ENCODE assay signal across 8 cellular contexts in genomic region chr21:44196212-44197155, GRCh38. TPM values are rescaled to one million over a fixed set of nuclear protein-coding genes. Genes with fewer than 3 reads are reported as not detected.
A peak's percentile ranks its signal among the peaks of the same experiment; 100 is the strongest.
DNase-seq lines count a peak whose midpoint lies in the region; ATAC-seq and TF ChIP-seq lines count a peak whose summit lies in the region.
"Not testable (repeated sequence)": the region's sequence is repeated elsewhere in the genome, so short reads cannot be mapped to it uniquely, and the experiment has no call there.
"Had no signal": no experiment of that assay in that cellular context is flagged by ENCODE, and none has a peak within 500 bp of the region (broad histone marks: within the 10 kb centered on the region; RNA-seq: fewer than 3 reads in every experiment).

No MANE protein-coding gene starts in this region.

- H3K4me3 ChIP-seq in adrenal gland: not testable (repeated sequence)

- TF ChIP-seq CTCF in adrenal gland (IDR thresholded peaks at IDR 0.05): not testable (repeated sequence)

- H3K27me3 ChIP-seq in adrenal gland: not testable (repeated sequence)

- H3K27ac ChIP-seq in adrenal gland: not testable (repeated sequence)

- WGBS in adrenal gland, 4 donors: 75% methylated on average over 15 of the region's 22 CpGs; no CpG with 5 or more reads in 3 of the 4 donors

- peak; percentile 43 for DNase-seq in H4 (ENCODE audit: low spot score)
- DNase-seq in T follicular helper cell (ENCODE audit: low read depth): peak; percentile 52
- peak; percentile 61 to 71 for DNase-seq in activated CD4-positive, alpha-beta T cell treated with anti-CD3 and anti-CD28 coated beads, Interleukin-2, amount 50 U/mL, for 48 hours
- peak in 6 of 7 donors; percentile 34 to 72 (median 48) for DNase-seq in adrenal gland
- peak; percentile 68 for DNase-seq in left cardiac atrium
- peak; percentile 13 for DNase-seq in pons (ENCODE audit: low spot score)
- peak; percentile 38 for DNase-seq in stimulated activated CD8-positive, alpha-beta memory T cell treated with anti-CD3 and anti-CD28 coated beads, Interleukin-12 subunit alpha, Interleukin-12 subunit beta, amount 100 ng/mL, for 24 hours (ENCODE audit: extremely low read depth)

- intact Hi-C loops in adrenal gland (cut with DNase I); left cardiac atrium (cut with DNase I): not testable (repeated sequence)

- peak; percentile 45 to 78 for ATAC-seq in left cardiac atrium

- TF ChIP-seq POLR2A in adrenal gland (IDR thresholded peaks at IDR 0.05): not testable (repeated sequence)

- not testable (repeated sequence) for H3K36me3 ChIP-seq in adrenal gland (replicated peaks in 1 of 2)

- H3K9me3 ChIP-seq in adrenal gland (replicated peaks in 1 of 3): not testable (repeated sequence)

- H3K4me1 ChIP-seq in adrenal gland (replicated peaks in 1 of 2): not testable (repeated sequence)

RNA-seq across cellular contexts. Expression of gene ICOSLG, which starts 44.3 kb away (rescaled TPM):
- 0.33 and 0.80 TPM in 2 replicates for total RNA-seq in H4 (2014; rRNA removed; shearing (Covaris generic))
- 1 to 10 TPM in 7 of 8 donors, under 1 TPM in 1; 0.48 to 4.0 (median 1.8) TPM for total RNA-seq in adrenal gland
- 1 to 10 TPM; 1.1 to 1.8 (median 1.4) TPM for polyA plus RNA-seq in adrenal gland
- 1 to 10 TPM; 6.1 to 6.4 TPM for total RNA-seq in left cardiac atrium
- polyA plus RNA-seq: neural cell had no signal

Comparison
In these comparisons a context has a peak if more than half of its experiments do, and no peak if none do; other contexts are left out.
1. DNase-seq: peak in every context shown above with its lines; median percentile 68 in left cardiac atrium; 66 in activated CD4-positive, alpha-beta T cell treated with anti-CD3 and anti-CD28 coated beads, Interleukin-2, amount 50 U/mL, for 48 hours; 52 in T follicular helper cell; 48 in adrenal gland; 43 in H4; 38 in stimulated activated CD8-positive, alpha-beta memory T cell treated with anti-CD3 and anti-CD28 coated beads, Interleukin-12 subunit alpha, Interleukin-12 subunit beta, amount 100 ng/mL, for 24 hours; 13 in pons.